In the genomic region with DNA sequence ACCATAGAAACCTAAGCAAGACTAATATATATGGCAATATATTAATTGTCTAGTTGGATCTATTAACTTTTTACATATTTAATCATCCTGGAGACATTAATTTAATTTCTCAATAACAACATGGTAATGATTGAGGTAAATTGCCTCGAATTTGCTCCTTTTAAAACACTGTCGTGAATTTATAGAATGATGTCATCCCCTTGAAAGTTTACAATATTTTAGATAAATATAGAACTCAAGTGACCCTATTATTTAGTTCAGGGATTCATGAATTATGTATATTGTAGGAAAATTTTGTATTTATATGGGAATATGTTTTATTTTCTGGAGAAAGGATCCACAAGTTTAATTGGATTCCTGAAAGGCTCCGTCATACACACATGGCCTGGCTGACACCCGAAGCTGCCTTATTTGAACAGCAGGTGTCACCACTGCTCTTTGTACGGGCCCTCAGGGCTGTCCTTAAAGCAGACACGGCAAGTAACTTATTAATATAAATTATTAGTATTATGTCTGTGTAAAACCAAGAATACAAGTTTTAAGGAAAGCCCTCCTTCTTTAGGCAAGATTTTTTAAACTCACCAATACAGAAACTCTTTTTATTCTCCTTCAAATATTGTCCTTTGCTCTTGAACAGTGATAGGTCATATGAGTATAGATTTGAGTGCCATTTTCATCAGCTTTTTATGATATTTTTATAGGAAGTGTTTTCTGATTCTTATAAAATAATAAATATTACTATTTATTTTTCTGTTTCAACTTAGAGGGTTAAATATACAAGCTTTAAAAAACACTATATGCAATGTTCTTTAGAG, we compare ENCODE assay signal across 8 cellular contexts. TPM values are rescaled to one million over a fixed set of nuclear protein-coding genes. Genes with fewer than 3 reads are reported as not detected.
DNase-seq lines count a peak whose midpoint lies in the region; ATAC-seq, FAIRE-seq and TF ChIP-seq lines count a peak whose summit lies in the region.

No MANE protein-coding gene starts in this region.

- POLR2A ChIA-PET in H1 (lab: Charles Lee; ENCODE audit: partially characterized antibody): no interaction called here

- no peak overlapping the region for H3K4ac ChIP-seq in H1 (replicated peaks; ENCODE audit: insufficient read length, low read depth, low read length)

- H4K20me1 ChIP-seq in H1 (replicated peaks in 1 of 2; ENCODE audit: control insufficient read depth in 1 of 2, insufficient read depth in 2 of 2, low read length in 2 of 2): peaks cover 0 to 9% of the 10 kb centered on the region in 2 experiments

- H3K9me3 ChIP-seq in H1 (ENCODE audit: insufficient read depth in 2 of 2, low read depth in 1 of 2, low read length in 1 of 2): no peaks in the 10 kb centered on the region

- no peak overlapping the region for H3K4me3 ChIP-seq in H1 (ENCODE audit: extremely low read depth in 1 of 4, insufficient read depth in 2 of 4, low read depth in 3 of 4, low read length in 4 of 4)

- no peak overlapping the region for H2BK5ac ChIP-seq in H1 (ENCODE audit: low read depth, low read length)

- 57% methylated on average over 6 of the region's 6 CpGs; no CpG with 5 or more reads in 1 of the 2 experiments for WGBS in H1 (ENCODE audit: extremely low coverage in 1 of 2, insufficient coverage in 1 of 2, insufficient read length in 1 of 2, insufficient replicate concordance in 2 of 2, low coverage in 1 of 2, low lambda C conversion rate in 2 of 2, missing lambda C conversion rate in 1 of 2), 2 experiments

- H3K18ac ChIP-seq in H1 (ENCODE audit: extremely low read depth, low read length): no peak overlapping the region

- H2BK15ac ChIP-seq in H1 (ENCODE audit: low read length): no peak overlapping the region

- no peak overlapping the region for H2BK120ac ChIP-seq in H1 (replicated peaks; ENCODE audit: low read depth, low read length)

- ATAC-seq in GM19438 (IDR thresholded peaks at IDR 0.05; ENCODE audit: low read depth, unreplicated experiment) (peak; percentile 42), HG03520 (IDR thresholded peaks at IDR 0.05; ENCODE audit: unreplicated experiment) (peak; percentile 42)

- no peak overlapping the region for H4K8ac ChIP-seq in H1 (ENCODE audit: extremely low read depth, insufficient read depth, low read length)

- H3K4me2 ChIP-seq in H1 (ENCODE audit: insufficient read depth in 1 of 2, low read depth in 2 of 2, low read length in 2 of 2): no peak overlapping the region

- DNase-seq in COLO668 (lab: John Stamatoyannopoulos, UW; ENCODE audit: unreplicated experiment): peak; percentile 52
- peak; percentile 75 for DNase-seq in NCI-H82 (lab: John Stamatoyannopoulos, UW)
- DNase-seq in activated CD8-positive, alpha-beta memory T cell treated with anti-CD3 and anti-CD28 coated beads for 1 hour (ENCODE audit: extremely low read depth in 1 of 2, low read depth in 1 of 2): peak; percentile 14 to 44
- DNase-seq in H1 (ENCODE audit: low read depth in 1 of 2, low spot score in 2 of 2): peak in 1 of 2 experiments; percentile 54
- peak; percentile 78 for DNase-seq in mucosa of gallbladder (ENCODE audit: low spot score)
- DNase-seq in stimulated activated CD8-positive, alpha-beta memory T cell treated with anti-CD3 and anti-CD28 coated beads, Interleukin-4, amount 100 ng/mL, for 48 hours: peak; percentile 75

- TF ChIP-seq CTCF in H1 (IDR thresholded peaks at IDR 0.05; ENCODE audit: control extremely low read depth in 1 of 3, insufficient read depth in 1 of 3, low read depth in 1 of 3, low read length in 3 of 3): peak; percentile 69 to 76 (median 69)

- no peak overlapping the region for H3K56ac ChIP-seq in H1 (replicated peaks; ENCODE audit: insufficient read length, low read depth, low read length)

- no peak overlapping the region for H3K23ac ChIP-seq in H1 (ENCODE audit: insufficient read length)

- no peak overlapping the region for H4K91ac ChIP-seq in H1 (replicated peaks; ENCODE audit: insufficient read length, low read length)

- H3K27me3 ChIP-seq in H1 (replicated peaks in 1 of 4; ENCODE audit: control insufficient read depth in 3 of 4, extremely low read depth in 1 of 4, insufficient read depth in 3 of 4, low read length in 3 of 4): no peaks in the 10 kb centered on the region; a peak in 1 of 7 replicates

- no peak overlapping the region for H2BK12ac ChIP-seq in H1 (ENCODE audit: low read depth, low read length)

- no peaks in the 10 kb centered on the region; a peak in 1 of 7 replicates for H3K4me1 ChIP-seq in H1 (replicated peaks in 1 of 4; ENCODE audit: control insufficient read depth in 3 of 4, insufficient read depth in 4 of 4, low read length in 3 of 4)

- TF ChIP-seq RAD21 in H1 (IDR thresholded peaks at IDR 0.05 in 1 of 2, conservative IDR thresholded peaks at IDR 0.05 in 1 of 2; ENCODE audit: low read depth in 2 of 2, low read length in 2 of 2): peak; percentile 86 to 87

- H3K27ac ChIP-seq in H1 (ENCODE audit: low read depth, low read length): no peak overlapping the region

- H2AK5ac ChIP-seq in H1 (ENCODE audit: low read depth, low read length): no peak overlapping the region

- no peaks in the 10 kb centered on the region; the same call in 1 of the 2 replicates for H3K79me1 ChIP-seq in H1 (ENCODE audit: low read depth, low read length)

- CTCF ChIA-PET in H1 (lab: Charles Lee; ENCODE audit: partially characterized antibody): interaction anchor here (0.6 to 7.0 kb wide), 23 partner anchors 10 to 1936 kb away, joined by 3 to 193 read pairs (median 4); partner anchors contain the start of genes FGB, FGG and LRAT

- peaks cover 4% of the 10 kb centered on the region for H3K23me2 ChIP-seq in H1 (ENCODE audit: low read depth, low read length)

- no peak overlapping the region for H3K14ac ChIP-seq in H1 (ENCODE audit: insufficient read length)

- no peak overlapping the region for H2AFZ ChIP-seq in H1 (ENCODE audit: low read length)

- peaks cover 0 to 8% (median 2%) of the 10 kb centered on the region in 4 experiments; a peak in 3 of 8 replicates for H3K36me3 ChIP-seq in H1 (ENCODE audit: control insufficient read depth in 2 of 4, insufficient read depth in 4 of 4, low read length in 3 of 4)

- H3K79me2 ChIP-seq in H1 (ENCODE audit: control insufficient read depth in 1 of 2, insufficient read depth in 2 of 2, low read length in 2 of 2): peaks cover 7 to 28% of the 10 kb centered on the region in 2 experiments; a peak in 3 of 4 replicates

- TF ChIP-seq POLR2A in H1 (IDR thresholded peaks at IDR 0.05; ENCODE audit: control extremely low read depth in 1 of 2, low read depth in 2 of 2, low read length in 2 of 2): no peak

- no peak for FAIRE-seq in H1 (lab: Jason Lieb, UNC)

- no peak overlapping the region for H3K9ac ChIP-seq in H1 (replicated peaks in 1 of 4; ENCODE audit: extremely low read depth in 1 of 4, low read depth in 3 of 4, low read length in 3 of 4)

- H4K5ac ChIP-seq in H1 (ENCODE audit: insufficient read length, low read depth, low read length): no peak overlapping the region

- no peak overlapping the region for H2BK20ac ChIP-seq in H1 (ENCODE audit: low read length)

- TF ChIP-seq EP300 in H1 (IDR thresholded peaks at IDR 0.05; ENCODE audit: borderline replicate concordance in 1 of 2, low read depth in 2 of 2, low read length in 2 of 2): no peak

TF ChIP-seq in H1, 55 proteins besides CTCF, POLR2A, EP300 and RAD21:
- TF ChIP-seq JUND (IDR thresholded peaks at IDR 0.05; ENCODE audit: low read length): peak; percentile 55; the same call in 1 of the 2 replicates
- TF ChIP-seq ATF2 (IDR thresholded peaks at IDR 0.05; ENCODE audit: low read length): no peak

RNA-seq across cellular contexts. Expression of gene PLRG1, which starts 1.9 kb away (rescaled TPM):
- total RNA-seq in H1 (2021; fragmentation: NEBNext Ultra II Directional; extraction: Animal tissue kit (Norgen Biotek cat#: 25700)): 98.2 and 108 TPM in 2 replicates
- 37.4 and 63.5 TPM in 2 replicates for polyA plus RNA-seq in H1 (2011; rRNA removed)
- 62.8 TPM for polyA plus RNA-seq in H1 (2011; cell fraction: cytosol; rRNA removed)
- 48.3 TPM for polyA plus RNA-seq in H1 (2011; cell fraction: nucleus; rRNA removed)
- 64.1 to 87.0 TPM (median 75.3 TPM) in 4 replicates for polyA plus RNA-seq in H1 (2012, experiment 1 of 2)
- 7.1 TPM for polyA plus RNA-seq in H1 (2012, experiment 2 of 2)
- polyA plus RNA-seq in H1 (2013, experiment 1 of 2): 84.0 TPM
- 82.4 TPM for polyA plus RNA-seq in H1 (2013, experiment 2 of 2)
- polyA minus RNA-seq in H1 (2011; rRNA and poly(A)+ RNA removed): 124 and 158 TPM in 2 replicates
- polyA minus RNA-seq in H1 (2011; cell fraction: cytosol; rRNA and poly(A)+ RNA removed): 43.2 TPM
- 55.6 TPM for polyA minus RNA-seq in H1 (2011; cell fraction: nucleus; rRNA and poly(A)+ RNA removed)
- 61.8 TPM for total RNA-seq in mucosa of gallbladder

RNA-seq across cellular contexts. Expression of gene FGB, which starts 10.7 kb away (rescaled TPM):
- total RNA-seq in H1 (2021; fragmentation: NEBNext Ultra II Directional; extraction: Animal tissue kit (Norgen Biotek cat#: 25700)): not detected in 2 replicates
- not detected in 2 replicates for polyA plus RNA-seq in H1 (2011; rRNA removed)
- polyA plus RNA-seq in H1 (2011; cell fraction: cytosol; rRNA removed): not detected
- polyA plus RNA-seq in H1 (2011; cell fraction: nucleus; rRNA removed): not detected
- not detected in 4 replicates for polyA plus RNA-seq in H1 (2012, experiment 1 of 2)
- not detected for polyA plus RNA-seq in H1 (2012, experiment 2 of 2)
- not detected for polyA plus RNA-seq in H1 (2013, experiment 1 of 2)
- polyA plus RNA-seq in H1 (2013, experiment 2 of 2): 0.04 TPM
- polyA minus RNA-seq in H1 (2011; rRNA and poly(A)+ RNA removed): not detected in 2 replicates
- not detected for polyA minus RNA-seq in H1 (2011; cell fraction: cytosol; rRNA and poly(A)+ RNA removed)
- not detected for polyA minus RNA-seq in H1 (2011; cell fraction: nucleus; rRNA and poly(A)+ RNA removed)
- total RNA-seq in mucosa of gallbladder: 7.5 TPM

RNA-seq across cellular contexts. Expression of gene FGA, which starts 38.5 kb away (rescaled TPM):
- not detected in 2 replicates for total RNA-seq in H1 (2021; fragmentation: NEBNext Ultra II Directional; extraction: Animal tissue kit (Norgen Biotek cat#: 25700))
- polyA plus RNA-seq in H1 (2011; rRNA removed): not detected in 2 replicates
- 0.03 TPM for polyA plus RNA-seq in H1 (2011; cell fraction: cytosol; rRNA removed)
- polyA plus RNA-seq in H1 (2011; cell fraction: nucleus; rRNA removed): not detected
- polyA plus RNA-seq in H1 (2012, experiment 1 of 2): not detected in 4 replicates
- not detected for polyA plus RNA-seq in H1 (2012, experiment 2 of 2)
- polyA plus RNA-seq in H1 (2013, experiment 1 of 2): not detected
- polyA plus RNA-seq in H1 (2013, experiment 2 of 2): not detected
- polyA minus RNA-seq in H1 (2011; rRNA and poly(A)+ RNA removed): not detected in 2 replicates
- not detected for polyA minus RNA-seq in H1 (2011; cell fraction: cytosol; rRNA and poly(A)+ RNA removed)
- not detected for polyA minus RNA-seq in H1 (2011; cell fraction: nucleus; rRNA and poly(A)+ RNA removed)
- total RNA-seq in mucosa of gallbladder: 20.9 TPM

Comparison
In these comparisons a context has a peak if more than half of its experiments do, and no peak if none do; other contexts are left out.
1. RNA of gene FGA, which starts 38.5 kb away (total RNA-seq): 20.9 TPM in mucosa of gallbladder (single experiment); not detected in H1; every median in the first group is over 10 times any median in the second.